Comparison of ENCODE assay signal across 11 cellular contexts in genomic region chr12:105740970-105741725, GRCh38.
A peak's percentile ranks its signal among the peaks of the same experiment; 100 is the strongest.
DNase-seq lines count a peak whose midpoint lies in the region; ATAC-seq and TF ChIP-seq lines count a peak whose summit lies in the region.
"Had no signal": no experiment of that assay in that cellular context is flagged by ENCODE, and none has a peak within 500 bp of the region (broad histone marks: within the 10 kb centered on the region; RNA-seq: fewer than 3 reads in every experiment).

No MANE protein-coding gene starts in this region.

- CTCF ChIA-PET in activated CD8-positive, alpha-beta T cell treated with anti-CD3 and anti-CD28 coated beads, Interleukin-2, amount 10 ng/mL, durations not matched to agents 7 days and 5 days (lab: Charles Lee): no interaction called here

- POLR2A ChIA-PET in activated CD8-positive, alpha-beta T cell treated with anti-CD3 and anti-CD28 coated beads, Interleukin-2, amount 10 ng/mL, durations not matched to agents 7 days and 5 days (lab: Charles Lee): no interaction called here

- no peaks in the 10 kb centered on the region for H3K36me3 ChIP-seq in parathyroid adenoma (ENCODE audit: control insufficient read depth, insufficient read depth, low read length)
- H3K36me3 ChIP-seq: SJSA1 had no signal

- H2AFZ ChIP-seq in parathyroid adenoma: peak overlapping the region; percentile 28

- DNase-seq in DMS 273 treated with DMSO at 0.1 percent for 48 hours (lab: John Stamatoyannopoulos, UW) (peak; percentile 96), NCI-H524 (lab: John Stamatoyannopoulos, UW) (peak; percentile 79 to 90), fibroblast of the aortic adventitia (ENCODE audit: low read depth) (peak; percentile 6), HPDE6-E6E7 (ENCODE audit: extremely low spot score) (no peak)
- no peak for DNase-seq in activated CD8-positive, alpha-beta T cell treated with anti-CD3 and anti-CD28 coated beads, Interleukin-2, amount 10 ng/mL, durations not matched to agents 7 days and 5 days
- no peak for DNase-seq in stimulated activated naive CD4-positive, alpha-beta T cell (lab: John Stamatoyannopoulos, UW)
- DNase-seq: CD4-positive, alpha-beta T cell had no signal

- peak overlapping the region; percentile 21 for H3K4me2 ChIP-seq in parathyroid adenoma (ENCODE audit: low read length)

- H3K9ac ChIP-seq in parathyroid adenoma: no peak overlapping the region

- no peak for ATAC-seq in activated CD8-positive, alpha-beta T cell treated with anti-CD3 and anti-CD28 coated beads, Interleukin-2, amount 10 ng/mL, durations not matched to agents 7 days and 5 days
- ATAC-seq in HG02623 (IDR thresholded peaks at IDR 0.05; ENCODE audit: unreplicated experiment): no peak
- ATAC-seq: left lobe of liver had no signal

- H3K4me3 ChIP-seq in fibroblast of the aortic adventitia (ENCODE audit: low read depth, low read length): no peak overlapping the region
- no peak overlapping the region for H3K4me3 ChIP-seq in parathyroid adenoma (ENCODE audit: low read depth, low read length)
- H3K4me3 ChIP-seq: SJSA1 had no signal

- H3K4me1 Mint-ChIP-seq in activated CD8-positive, alpha-beta T cell treated with anti-CD3 and anti-CD28 coated beads, Interleukin-2, amount 10 ng/mL, durations not matched to agents 7 days and 5 days (ENCODE audit: low read depth): no peaks in the 10 kb centered on the region

- no peak overlapping the region for H3K27ac ChIP-seq in parathyroid adenoma
- H3K27ac ChIP-seq: SJSA1 had no signal

- TF ChIP-seq CTCF in fibroblast of the aortic adventitia (IDR thresholded peaks at IDR 0.05; ENCODE audit: insufficient read depth, low read length) (no peak), parathyroid adenoma (IDR thresholded peaks at IDR 0.05) (no peak)

- peaks cover 3% of the 10 kb centered on the region for H3K27me3 Mint-ChIP-seq in activated CD8-positive, alpha-beta T cell treated with anti-CD3 and anti-CD28 coated beads, Interleukin-2, amount 10 ng/mL, durations not matched to agents 7 days and 5 days (ENCODE audit: low read depth)

- H3K9me3 ChIP-seq in parathyroid adenoma (ENCODE audit: control insufficient read depth, low read length): no peaks in the 10 kb centered on the region
- H3K9me3 ChIP-seq: SJSA1 had no signal

- H3K36me3 Mint-ChIP-seq in activated CD8-positive, alpha-beta T cell treated with anti-CD3 and anti-CD28 coated beads, Interleukin-2, amount 10 ng/mL, durations not matched to agents 7 days and 5 days (ENCODE audit: low read depth): no peaks in the 10 kb centered on the region

- no peaks in the 10 kb centered on the region for H3K27me3 ChIP-seq in parathyroid adenoma (ENCODE audit: control insufficient read depth, insufficient read depth, low read length)
- H3K27me3 ChIP-seq: SJSA1 had no signal

- peaks cover 19% of the 10 kb centered on the region for H3K4me1 ChIP-seq in parathyroid adenoma

- H3K79me2 ChIP-seq in parathyroid adenoma: no peaks in the 10 kb centered on the region

- H3K27ac Mint-ChIP-seq in activated CD8-positive, alpha-beta T cell treated with anti-CD3 and anti-CD28 coated beads, Interleukin-2, amount 10 ng/mL, durations not matched to agents 7 days and 5 days: no peak overlapping the region
- H3K27ac Mint-ChIP-seq: CD4-positive, alpha-beta T cell had no signal

- H3K4me3 Mint-ChIP-seq in activated CD8-positive, alpha-beta T cell treated with anti-CD3 and anti-CD28 coated beads, Interleukin-2, amount 10 ng/mL, durations not matched to agents 7 days and 5 days: no peak overlapping the region
- H3K4me3 Mint-ChIP-seq: CD4-positive, alpha-beta T cell had no signal

- H3K9me3 Mint-ChIP-seq in activated CD8-positive, alpha-beta T cell treated with anti-CD3 and anti-CD28 coated beads, Interleukin-2, amount 10 ng/mL, durations not matched to agents 7 days and 5 days (ENCODE audit: insufficient read depth): no peaks in the 10 kb centered on the region
- H3K9me3 Mint-ChIP-seq: CD4-positive, alpha-beta T cell had no signal

Comparison
In these comparisons a context has a peak if more than half of its experiments do, and no peak if none do; other contexts are left out.
1. DNase-seq: peak in DMS 273 treated with DMSO at 0.1 percent for 48 hours (single experiment), NCI-H524 (2 of 2) and fibroblast of the aortic adventitia (single experiment); none in activated CD8-positive, alpha-beta T cell treated with anti-CD3 and anti-CD28 coated beads, Interleukin-2, amount 10 ng/mL, durations not matched to agents 7 days and 5 days (single experiment), HPDE6-E6E7 (single experiment) and stimulated activated naive CD4-positive, alpha-beta T cell (0 of 6).